In genomic region chr19:42352216-42352892, GRCh38 we compare ENCODE assay signal across 12 cellular contexts. TPM values are rescaled to one million over a fixed set of nuclear protein-coding genes. Genes with fewer than 3 reads are reported as not detected.
DNase-seq lines count a peak whose midpoint lies in the region; ATAC-seq and TF ChIP-seq lines count a peak whose summit lies in the region.
"Had no signal": no experiment of that assay in that cellular context is flagged by ENCODE, and none has a peak within 500 bp of the region (broad histone marks: within the 10 kb centered on the region; RNA-seq: fewer than 3 reads in every experiment).

No MANE protein-coding gene starts in this region.

- no peak overlapping the region for H3K4me2 ChIP-seq in H9 (ENCODE audit: insufficient read depth, insufficient read length, low read length)

- TF ChIP-seq POLR2A in sigmoid colon (IDR thresholded peaks at IDR 0.05): no peak

- no peaks in the 10 kb centered on the region for H3K79me1 ChIP-seq in H9 (ENCODE audit: insufficient read depth, low read depth, low read length, poor library complexity, severe bottlenecking)

- H3K9me3 ChIP-seq in sigmoid colon: no peaks in the 10 kb centered on the region
- H3K9me3 ChIP-seq in H9 (ENCODE audit: control insufficient read depth, low read depth, low read length): no peaks in the 10 kb centered on the region

- no peak overlapping the region for H3K4ac ChIP-seq in H9 (ENCODE audit: low read depth, low read length)

- no peak overlapping the region for H2BK20ac ChIP-seq in H9 (ENCODE audit: low read depth, low read length, poor library complexity, severe bottlenecking)

- peaks cover 2 to 27% (median 11%) of the 10 kb centered on the region in 3 experiments; a peak in 5 of 7 replicates for H3K36me3 Mint-ChIP-seq in H9 (ENCODE audit: insufficient read depth in 1 of 3, low read depth in 3 of 3)

- DNase-seq in activated CD4-positive, CD25-positive, alpha-beta regulatory T cell treated with anti-CD3 and anti-CD28 coated beads, Interleukin-2, amount 50 U/mL, for 72 hours: no peak
- DNase-seq in NCI-H2029 (lab: John Stamatoyannopoulos, UW) (peak; percentile 72), caudate nucleus (lab: John Stamatoyannopoulos, UW) (peak in 57 of 61 donors; percentile 15 to 98 (median 79)), renal cortical epithelial cell (ENCODE audit: low read depth) (peak; percentile 25), sigmoid colon (no peak), H9 (no peak)
- DNase-seq: AML-193; stimulated activated CD4-positive, alpha-beta T cell treated with anti-CD3 and anti-CD28 coated beads, Interleukin-4, amount 100 ng/mL, for 24 hours had no signal

- no peak overlapping the region for H3K4me3 Mint-ChIP-seq in H9

- H2BK5ac ChIP-seq in H9 (ENCODE audit: insufficient read length, low read length): no peak overlapping the region

- no peak overlapping the region for H2AK5ac ChIP-seq in H9 (ENCODE audit: insufficient read length, low read length)

- H3K23me2 ChIP-seq in H9 (ENCODE audit: insufficient read length, low read depth, low read length, poor library complexity, severe bottlenecking): no peaks in the 10 kb centered on the region

- intact Hi-C loops in sigmoid colon (cut with DNase I): no loop called here

- H3K9me3 Mint-ChIP-seq in H9: no peaks in the 10 kb centered on the region; a peak in 1 of 5 replicates

- H3K9ac ChIP-seq in H9 (ENCODE audit: extremely low read depth, insufficient read length, low read length): no peak overlapping the region

- H3K27ac Mint-ChIP-seq in H9: peak overlapping the region in 1 of 3 experiments; percentile 73; a peak in 2 of 7 replicates

- no peak overlapping the region for H4K8ac ChIP-seq in H9 (replicated peaks; ENCODE audit: insufficient read length, low read depth, low read length)

- no peak overlapping the region for H3T11ph ChIP-seq in H9 (ENCODE audit: low read length)

- no peak for TF ChIP-seq CTCF in sigmoid colon (IDR thresholded peaks at IDR 0.05)
- no peak for TF ChIP-seq CTCF in H9 (conservative IDR thresholded peaks at IDR 0.05)

- no peak overlapping the region for H3K23ac ChIP-seq in H9 (ENCODE audit: insufficient read length, low read depth, low read length)

- no peak for TF ChIP-seq EP300 in sigmoid colon (IDR thresholded peaks at IDR 0.05)

- peak overlapping the region; percentile 94 for H3K27ac ChIP-seq in caudate nucleus (ENCODE audit: low read depth, low read length)
- H3K27ac ChIP-seq in sigmoid colon: no peak overlapping the region
- no peak overlapping the region for H3K27ac ChIP-seq in H9 (ENCODE audit: insufficient read length, low read depth, low read length)

- 77 to 90% methylated on average over 20 of the region's 20 CpGs for WGBS in sigmoid colon, 2 donors
- WGBS in H9 (ENCODE audit: extremely low coverage, insufficient read length, low lambda C conversion rate): no CpG with 5 or more reads among the region's 20 CpGs

- no peak overlapping the region for H4K91ac ChIP-seq in H9 (ENCODE audit: insufficient read length, low read depth, low read length)

- no peak overlapping the region for H2AFZ ChIP-seq in H9 (ENCODE audit: low read length)

- H3K56ac ChIP-seq in H9 (ENCODE audit: insufficient read length, low read depth, low read length): no peak overlapping the region

- H3K27me3 ChIP-seq in sigmoid colon (no peaks in the 10 kb centered on the region), H9 (ENCODE audit: insufficient read depth, low read length) (no peaks in the 10 kb centered on the region)

- no peak overlapping the region for H3K14ac ChIP-seq in H9 (ENCODE audit: insufficient read depth, low read length)

- H3K27me3 Mint-ChIP-seq in H9 (ENCODE audit: low read depth): no peaks in the 10 kb centered on the region

- no peak overlapping the region for H2BK12ac ChIP-seq in H9 (ENCODE audit: insufficient read length, low read depth, low read length)

- H3K79me2 ChIP-seq in H9 (ENCODE audit: insufficient read depth, low read length): no peaks in the 10 kb centered on the region

- H3K36me3 ChIP-seq in sigmoid colon: peaks cover 20 to 76% (median 27%) of the 10 kb centered on the region in 4 donors

- H3K18ac ChIP-seq in H9 (ENCODE audit: insufficient read length, low read depth, low read length): no peak overlapping the region

- no peak overlapping the region for H3K4me3 ChIP-seq in sigmoid colon

- H3K4me1 Mint-ChIP-seq in H9: no peaks in the 10 kb centered on the region

- H3K4me1 ChIP-seq in sigmoid colon (no peaks in the 10 kb centered on the region), H9 (ENCODE audit: insufficient read depth, low read length) (no peaks in the 10 kb centered on the region)

- no peak overlapping the region for H4K5ac ChIP-seq in H9 (ENCODE audit: insufficient read length, low read depth, low read length)

- H2BK120ac ChIP-seq in H9 (ENCODE audit: low read depth, low read length, poor library complexity, severe bottlenecking): no peak overlapping the region

- no peak overlapping the region for H2BK15ac ChIP-seq in H9 (ENCODE audit: low read depth, low read length)

- no peaks in the 10 kb centered on the region for H4K20me1 ChIP-seq in H9 (ENCODE audit: control insufficient read depth, insufficient read depth, insufficient read length)

- ATAC-seq in activated CD4-positive, CD25-positive, alpha-beta regulatory T cell treated with anti-CD3 and anti-CD28 coated beads, Interleukin-2, amount 50 U/mL, for 24 hours: peak; percentile 41 to 59
- ATAC-seq in HG03196 (IDR thresholded peaks at IDR 0.05; ENCODE audit: unreplicated experiment): no peak

RNA-seq across cellular contexts. Expression of gene MEGF8, which starts 26.9 kb away (rescaled TPM):
- total RNA-seq in renal cortical epithelial cell (12.5 and 113 TPM in 2 replicates), sigmoid colon (10 to 100 TPM in 2 of 4 donors, 1 to 10 TPM in 2; 5.4 to 21.6 (median 9.3) TPM), H9 (2021) (28.4 and 28.8 TPM in 2 replicates)
- polyA plus RNA-seq in sigmoid colon: 10 to 100 TPM in 1 of 3 donors, 1 to 10 TPM in 2; 1.8 to 13.9 (median 2.3) TPM

RNA-seq across cellular contexts. Expression of gene CNFN, which starts 37.7 kb away (rescaled TPM):
- total RNA-seq in renal cortical epithelial cell (not detected in 2 replicates), sigmoid colon (not detected), H9 (2021) (7.1 and 8.8 TPM in 2 replicates)
- 10 to 100 TPM in 1 of 3 donors, 1 to 10 TPM in 2; 6.1 to 21.0 (median 9.7) TPM for polyA plus RNA-seq in sigmoid colon
- total RNA-seq: mononuclear cell had no signal

RNA-seq across cellular contexts. Expression of gene TMEM145, which starts 39.2 kb away (rescaled TPM):
- not detected in 2 replicates for total RNA-seq in renal cortical epithelial cell
- 1 to 10 TPM in 1 of 4 donors, under 1 TPM in 2, not detected in 1; 0.54 to 4.4 (median 0.71) TPM for total RNA-seq in sigmoid colon
- under 1 TPM in 1 of 3 donors, not detected in 2; 0.58 TPM for polyA plus RNA-seq in sigmoid colon
- total RNA-seq in H9 (2021): 2.8 and 4.5 TPM in 2 replicates
- total RNA-seq: endothelial cell of umbilical vein, mononuclear cell had no signal
- polyA plus RNA-seq: endothelial cell of umbilical vein had no signal

RNA-seq across cellular contexts. Expression of gene PAFAH1B3, which starts 49.9 kb away (rescaled TPM):
- total RNA-seq in renal cortical epithelial cell: 45.9 and 75.4 TPM in 2 replicates
- total RNA-seq in sigmoid colon: 1 to 10 TPM; 5.6 to 8.6 (median 6.0) TPM
- polyA plus RNA-seq in sigmoid colon: 10 to 100 TPM; 27.0 to 44.3 (median 27.7) TPM
- 109 and 113 TPM in 2 replicates for total RNA-seq in H9 (2021)

RNA-seq across cellular contexts. Expression of gene PRR19, which starts 50.4 kb away (rescaled TPM):
- total RNA-seq in renal cortical epithelial cell (0.65 TPM in 1 of 2 replicates, not detected in the other), sigmoid colon (not detected), H9 (2021) (2.9 and 3.2 TPM in 2 replicates)
- polyA plus RNA-seq in sigmoid colon: under 1 TPM in 2 of 3 donors, not detected in 1; 0.69 to 0.79 TPM
- total RNA-seq: mononuclear cell had no signal

Comparison
In these comparisons a context has a peak if more than half of its experiments do, and no peak if none do; other contexts are left out.
1. DNase-seq: peak in NCI-H2029 (single experiment), caudate nucleus (57 of 61) and renal cortical epithelial cell (single experiment); none in activated CD4-positive, CD25-positive, alpha-beta regulatory T cell treated with anti-CD3 and anti-CD28 coated beads, Interleukin-2, amount 50 U/mL, for 72 hours (single experiment), sigmoid colon (single experiment) and H9 (single experiment).